In the genomic region with DNA sequence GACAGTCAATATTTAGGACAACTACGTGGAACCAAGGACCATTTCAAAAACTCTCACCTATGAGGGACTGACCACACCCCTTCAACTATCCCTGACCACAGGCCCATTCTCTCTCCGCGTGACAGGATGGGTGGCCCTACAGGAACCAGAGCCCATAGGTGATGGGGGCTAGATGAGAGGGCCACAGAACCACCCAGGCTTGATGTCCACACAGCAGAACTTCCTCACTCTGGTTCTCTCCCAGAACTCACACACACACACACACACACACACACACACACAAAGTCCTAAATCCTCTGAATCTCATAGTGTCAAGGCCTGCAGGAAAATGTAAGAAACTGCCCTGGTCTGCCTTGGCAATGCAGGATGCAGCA, we compare ENCODE assay signal across 10 cellular contexts. TPM values are rescaled to one million over a fixed set of nuclear protein-coding genes. Genes with fewer than 3 reads are reported as not detected.
DNase-seq lines count a peak whose midpoint lies in the region; ATAC-seq and TF ChIP-seq lines count a peak whose summit lies in the region.
"Had no signal": no experiment of that assay in that cellular context is flagged by ENCODE, and none has a peak within 500 bp of the region (broad histone marks: within the 10 kb centered on the region; RNA-seq: fewer than 3 reads in every experiment).

No MANE protein-coding gene starts in this region.

- peak overlapping the region; percentile 77 for H3K4me3 Mint-ChIP-seq in central memory CD8-positive, alpha-beta T cell
- H3K4me3 Mint-ChIP-seq in natural killer cell, result peak overlapping the region; percentile 92

- H3K79me2 ChIP-seq in MM.1S (ENCODE audit: low read length), result peaks cover 15% of the 10 kb centered on the region

- no peaks in the 10 kb centered on the region for H3K9me2 ChIP-seq in MM.1S (replicated peaks; ENCODE audit: insufficient read depth, low read length)

- DNase-seq in MM.1S (no peak), natural killer cell (no peak), activated gamma-delta T cell treated with Interleukin-2 at 50 U/mL for 16 hours (no peak), NCI-H2171 treated with DMSO at 0.1 percent for 48 hours (lab: John Stamatoyannopoulos, UW) (no peak)
- DNase-seq in central memory CD8-positive, alpha-beta T cell (ENCODE audit: low spot score in 2 of 2), result no peak
- DNase-seq: left ventricle myocardium superior had no signal

- no peaks in the 10 kb centered on the region for H3K27me3 Mint-ChIP-seq in central memory CD8-positive, alpha-beta T cell
- H3K27me3 Mint-ChIP-seq in natural killer cell (ENCODE audit: low read depth in 2 of 2), result no peaks in the 10 kb centered on the region

- H3K4me1 ChIP-seq in BLaER1 treated with 17β-estradiol and CSF1 and Interleukin-3, amounts not matched to agents 10 nM and 100 nM, result peaks cover 48 to 76% (median 60%) of the 10 kb centered on the region in 10 experiments
- peaks cover 19% of the 10 kb centered on the region for H3K4me1 ChIP-seq in MM.1S (ENCODE audit: low read length)

- H3K27ac ChIP-seq in BLaER1 treated with 17β-estradiol and CSF1 and Interleukin-3, amounts not matched to agents 10 nM and 100 nM, result peak overlapping the region in 10 of 11 experiments; percentile 58 to 92 (median 88); a peak in 21 of 22 replicates
- H3K27ac ChIP-seq in MM.1S (ENCODE audit: low read length), result no peak overlapping the region

- H3K27me3 ChIP-seq in BLaER1 treated with 17β-estradiol and CSF1 and Interleukin-3, amounts not matched to agents 10 nM and 100 nM, result no peaks in the 10 kb centered on the region
- H3K27me3 ChIP-seq in MM.1S (replicated peaks; ENCODE audit: insufficient read depth, low read length), result no peaks in the 10 kb centered on the region

- TF ChIP-seq CTCF in MM.1S (IDR thresholded peaks at IDR 0.05; ENCODE audit: low read length) (no peak), natural killer cell (IDR thresholded peaks at IDR 0.05) (no peak)

- peak overlapping the region; percentile 85 to 100 (median 96) for H3K4me2 ChIP-seq in BLaER1 treated with 17β-estradiol and CSF1 and Interleukin-3, amounts not matched to agents 10 nM and 100 nM
- H3K4me2 ChIP-seq in MM.1S (ENCODE audit: low read depth, low read length), result peak overlapping the region; percentile 98; the same call in 1 of the 2 replicates

- peaks cover 39 to 72% (median 57%) of the 10 kb centered on the region in 11 experiments; a peak in 21 of 22 replicates for H4K20me1 ChIP-seq in BLaER1 treated with 17β-estradiol and CSF1 and Interleukin-3, amounts not matched to agents 10 nM and 100 nM
- no peaks in the 10 kb centered on the region; the same call in 1 of the 2 replicates for H4K20me1 ChIP-seq in MM.1S (ENCODE audit: insufficient read depth, low read length)

- peaks cover 42% of the 10 kb centered on the region for H3K36me3 Mint-ChIP-seq in central memory CD8-positive, alpha-beta T cell (ENCODE audit: insufficient read depth)
- peaks cover 5% of the 10 kb centered on the region for H3K36me3 Mint-ChIP-seq in natural killer cell

- peaks cover 48 to 60% (median 54%) of the 10 kb centered on the region in 11 experiments for H3K36me3 ChIP-seq in BLaER1 treated with 17β-estradiol and CSF1 and Interleukin-3, amounts not matched to agents 10 nM and 100 nM
- no peaks in the 10 kb centered on the region for H3K36me3 ChIP-seq in MM.1S (replicated peaks; ENCODE audit: insufficient read depth, low read length)

- no peak overlapping the region for H2AFZ ChIP-seq in MM.1S (ENCODE audit: low read length)

- H3K27ac Mint-ChIP-seq in central memory CD8-positive, alpha-beta T cell (ENCODE audit: low read depth), result peak overlapping the region; percentile 63
- peak overlapping the region; percentile 86 to 93 for H3K27ac Mint-ChIP-seq in natural killer cell

- no peaks in the 10 kb centered on the region for H3K9me3 Mint-ChIP-seq in central memory CD8-positive, alpha-beta T cell
- H3K9me3 Mint-ChIP-seq in natural killer cell, result no peaks in the 10 kb centered on the region

- no peak for ATAC-seq in central memory CD8-positive, alpha-beta T cell (replicated peaks; ENCODE audit: extremely low read depth, poor library complexity, severe bottlenecking)
- ATAC-seq in natural killer cell (no peak), HG02759 (IDR thresholded peaks at IDR 0.05; ENCODE audit: unreplicated experiment) (no peak), GM18861 (IDR thresholded peaks at IDR 0.05; ENCODE audit: unreplicated experiment) (no peak)
- ATAC-seq: left ventricle myocardium superior had no signal

- peaks cover 14% of the 10 kb centered on the region for H3F3A ChIP-seq in MM.1S (ENCODE audit: insufficient read depth, low read length)

- no peaks in the 10 kb centered on the region for H3K9me3 ChIP-seq in BLaER1 treated with 17β-estradiol and CSF1 and Interleukin-3, amounts not matched to agents 10 nM and 100 nM (replicated peaks in 1 of 11)
- H3K9me3 ChIP-seq in MM.1S (replicated peaks; ENCODE audit: insufficient read depth, low read length), result no peaks in the 10 kb centered on the region

- peak overlapping the region in 9 of 10 experiments; percentile 70 to 93 (median 79); a peak in 18 of 20 replicates for H3K4me3 ChIP-seq in BLaER1 treated with 17β-estradiol and CSF1 and Interleukin-3, amounts not matched to agents 10 nM and 100 nM
- no peak overlapping the region for H3K4me3 ChIP-seq in MM.1S (ENCODE audit: low read length)

- peaks cover 62% of the 10 kb centered on the region for H3K4me1 Mint-ChIP-seq in central memory CD8-positive, alpha-beta T cell
- peaks cover 52 to 65% of the 10 kb centered on the region in 2 donors for H3K4me1 Mint-ChIP-seq in natural killer cell

- intact Hi-C loops in natural killer cell (cut with micrococcal nuclease), result loop anchor here (2.0 kb wide), 1 partner anchor 100 kb away; no protein-coding TSS in a partner anchor

- H3K9ac ChIP-seq in BLaER1 treated with 17β-estradiol and CSF1 and Interleukin-3, amounts not matched to agents 10 nM and 100 nM, result peak overlapping the region; percentile 88 to 97 (median 92); a peak in 21 of 22 replicates
- H3K9ac ChIP-seq in MM.1S (ENCODE audit: low read length), result no peak overlapping the region; the same call in 1 of the 2 replicates

RNA-seq across cellular contexts. Expression of a gene that starts 1.5 kb away (rescaled TPM):
- 10 to 100 TPM; 15.9 to 31.3 (median 29.3) TPM for total RNA-seq in natural killer cell

RNA-seq across cellular contexts. Expression of a gene that starts 2.2 kb away (rescaled TPM):
- total RNA-seq in natural killer cell, result 10 to 100 TPM; 64.7 to 86.0 (median 84.8) TPM

RNA-seq across cellular contexts. Expression of a gene that starts 26.6 kb away (rescaled TPM):
- under 1 TPM; 0.23 to 0.27 (median 0.24) TPM for total RNA-seq in natural killer cell

RNA-seq across cellular contexts. Expression of a gene that starts 28.1 kb away (rescaled TPM):
- total RNA-seq in natural killer cell, result not detected
- total RNA-seq: left ventricle myocardium superior, LHCN-M2 had no signal
